ENCODE assay signal across 8 cellular contexts in genomic region chr10:99430116-99430450, GRCh38. TPM values are rescaled to one million over a fixed set of nuclear protein-coding genes. Genes with fewer than 3 reads are reported as not detected.
DNase-seq lines count a peak whose midpoint lies in the region; ATAC-seq and TF ChIP-seq lines count a peak whose summit lies in the region.

No MANE protein-coding gene starts in this region.

- WGBS in thyroid gland, 2 donors, result 8 to 9% methylated on average over 14 of the region's 14 CpGs

- no peaks in the 10 kb centered on the region for H3K9me3 ChIP-seq in ascending aorta
- no peaks in the 10 kb centered on the region for H3K9me3 ChIP-seq in thyroid gland

- no peak for TF ChIP-seq CTCF in ascending aorta (IDR thresholded peaks at IDR 0.05)
- peak in 1 of 6 experiments; percentile 10 for TF ChIP-seq CTCF in thyroid gland (IDR thresholded peaks at IDR 0.05)

- H3K4me1 ChIP-seq in ascending aorta (peaks cover 7 to 10% of the 10 kb centered on the region in 2 donors), thyroid gland (peaks cover 8 to 10% of the 10 kb centered on the region in 2 donors)

- H3K36me3 ChIP-seq in ascending aorta (peaks cover under 1 to 5% of the 10 kb centered on the region in 2 donors), thyroid gland (peaks cover 0 to 6% of the 10 kb centered on the region in 2 donors)

- TF ChIP-seq POLR2A in thyroid gland (IDR thresholded peaks at IDR 0.05), result no peak

- intact Hi-C loops in ascending aorta (cut with DNase I), result loop anchor here (1.0 to 10.0 kb wide), 7 partner anchors 190 to 1293 kb away; partner anchors contain the start of genes COX15, CUTC, ENTPD7 and ERLIN1
- intact Hi-C loops in thyroid gland (cut with DNase I), result loop anchor here (5.0 kb wide), 2 partner anchors 38 to 182 kb away; no protein-coding TSS in a partner anchor

- H3K4me3 ChIP-seq in ascending aorta (peak overlapping the region; percentile 72 to 96), thyroid gland (replicated peaks in 1 of 3) (peak overlapping the region; percentile 53 to 65 (median 56))

- H3K27ac ChIP-seq in ascending aorta, result peak overlapping the region; percentile 74 to 77
- H3K27ac ChIP-seq in thyroid gland, result peak overlapping the region; percentile 59 to 96 (median 62)

- DNase-seq in activated CD4-positive, CD25-positive, alpha-beta regulatory T cell (lab: John Stamatoyannopoulos, UW), result no peak
- DNase-seq in ascending aorta (ENCODE audit: low spot score in 2 of 2) (no peak), left lobe of liver (ENCODE audit: low spot score) (no peak), thyroid gland (no peak), NCI-H526 (lab: John Stamatoyannopoulos, UW) (no peak), NCI-H2107 (lab: John Stamatoyannopoulos, UW) (no peak)

- peak; percentile 2 to 4 for ATAC-seq in activated CD4-positive, CD25-positive, alpha-beta regulatory T cell treated with anti-CD3 and anti-CD28 coated beads, Interleukin-2, amount 50 U/mL, for 24 hours
- peak; percentile 9 for ATAC-seq in HG03139 (IDR thresholded peaks at IDR 0.05; ENCODE audit: unreplicated experiment)
- peak; percentile 6 for ATAC-seq in left lobe of liver

- H3K27me3 ChIP-seq in ascending aorta (no peaks in the 10 kb centered on the region), thyroid gland (no peaks in the 10 kb centered on the region)

RNA-seq across cellular contexts. Expression of gene GOT1, which starts 0.3 kb away (rescaled TPM):
- total RNA-seq in ascending aorta (4.4 TPM), left lobe of liver (107 TPM), thyroid gland (10 to 100 TPM; 19.3 to 57.3 (median 36.7) TPM)
